In genomic region chr20:51624157-51624731, GRCh38 we compare ENCODE assay signal across 9 cellular contexts.
DNase-seq lines count a peak whose midpoint lies in the region; ATAC-seq lines count a peak whose summit lies in the region.
"Had no signal": no experiment of that assay in that cellular context is flagged by ENCODE, and none has a peak within 500 bp of the region (broad histone marks: within the 10 kb centered on the region; RNA-seq: fewer than 3 reads in every experiment).

No MANE protein-coding gene starts in this region.

- no peak overlapping the region for H2BK15ac ChIP-seq in mesendoderm (replicated peaks; ENCODE audit: low read depth)

- H3K56ac ChIP-seq in mesendoderm (ENCODE audit: low read length) = no peak overlapping the region

- no peak overlapping the region for H4K5ac ChIP-seq in mesendoderm (ENCODE audit: low read length)

- no peak overlapping the region for H3K4ac ChIP-seq in mesendoderm (ENCODE audit: low read depth, low read length)

- H3K23ac ChIP-seq in mesendoderm (ENCODE audit: low read length) = no peak overlapping the region

- H2BK120ac ChIP-seq in mesendoderm (ENCODE audit: low read depth, low read length) = no peak overlapping the region

- peaks cover 43% of the 10 kb centered on the region for H3K36me3 ChIP-seq in BLaER1
- H3K36me3 ChIP-seq in mesendoderm (ENCODE audit: control insufficient read depth, insufficient read depth, low read length) = no peaks in the 10 kb centered on the region

- no peak overlapping the region for H3K4me3 ChIP-seq in BLaER1
- H3K4me3 ChIP-seq in mesendoderm (ENCODE audit: low read length) = no peak overlapping the region

- no peaks in the 10 kb centered on the region for H3K79me1 ChIP-seq in mesendoderm (ENCODE audit: low read length)

- peaks cover 26% of the 10 kb centered on the region for H3K4me1 Mint-ChIP-seq in stimulated activated effector memory CD8-positive, alpha-beta T cell treated with anti-CD3 and anti-CD28 coated beads, Interleukin-12 subunit alpha, Interleukin-12 subunit beta, amount 100 ng/mL, for 72 hours

- peaks cover 18% of the 10 kb centered on the region for H3K4me1 ChIP-seq in BLaER1
- no peaks in the 10 kb centered on the region for H3K4me1 ChIP-seq in mesendoderm (ENCODE audit: control insufficient read depth, low read depth, low read length)

- H3K27ac ChIP-seq in BLaER1 (no peak overlapping the region), mesendoderm (ENCODE audit: low read depth, low read length) (no peak overlapping the region)

- no peak overlapping the region for H2BK5ac ChIP-seq in mesendoderm (ENCODE audit: low read length)

- no peak overlapping the region for H3K9ac ChIP-seq in BLaER1
- H3K9ac ChIP-seq in mesendoderm (ENCODE audit: low read length) = no peak overlapping the region

- peaks cover 6% of the 10 kb centered on the region; the same call in 1 of the 2 replicates for H3K9me3 ChIP-seq in BLaER1

- ATAC-seq in GM21381 (IDR thresholded peaks at IDR 0.05; ENCODE audit: unreplicated experiment) = peak; percentile 65
- ATAC-seq in stimulated activated effector memory CD8-positive, alpha-beta T cell treated with anti-CD3 and anti-CD28 coated beads, Interleukin-12 subunit alpha, Interleukin-12 subunit beta, amount 100 ng/mL, for 72 hours = peak; percentile 64

- H3K79me2 ChIP-seq in mesendoderm (ENCODE audit: control insufficient read depth, insufficient read depth, low read length) = no peaks in the 10 kb centered on the region

- no peak overlapping the region for H3K18ac ChIP-seq in mesendoderm (ENCODE audit: low read length)

- WGBS in mesendoderm (ENCODE audit: extremely low coverage, insufficient coverage, low lambda C conversion rate) = no CpG with 5 or more reads among the region's 17 CpGs

- H3K36me3 Mint-ChIP-seq in stimulated activated effector memory CD8-positive, alpha-beta T cell treated with anti-CD3 and anti-CD28 coated beads, Interleukin-12 subunit alpha, Interleukin-12 subunit beta, amount 100 ng/mL, for 72 hours = no peaks in the 10 kb centered on the region
- H3K36me3 Mint-ChIP-seq: IgD-negative memory B cell had no signal

- H3K27me3 ChIP-seq in BLaER1 (no peaks in the 10 kb centered on the region), mesendoderm (ENCODE audit: insufficient read depth, low read length, poor library complexity) (no peaks in the 10 kb centered on the region)

- H3K4me2 ChIP-seq in BLaER1 (peak overlapping the region; percentile 35), mesendoderm (ENCODE audit: low read length) (no peak overlapping the region)

- H3K4me3 Mint-ChIP-seq in stimulated activated effector memory CD8-positive, alpha-beta T cell treated with anti-CD3 and anti-CD28 coated beads, Interleukin-12 subunit alpha, Interleukin-12 subunit beta, amount 100 ng/mL, for 72 hours = no peak overlapping the region

- peak; percentile 20 for DNase-seq in NCI-H2227 treated with DMSO at 0.1 percent for 48 hours (lab: John Stamatoyannopoulos, UW)
- DNase-seq in activated CD4-positive, alpha-beta T cell treated with anti-CD3 and anti-CD28 coated beads for 48 hours = peak; percentile 83
- DNase-seq in ecto neural progenitor cell (ENCODE audit: low spot score) = peak; percentile 89
- DNase-seq in mesendoderm = peak; percentile 90
- peak; percentile 64 to 89 for DNase-seq in stimulated activated effector memory CD8-positive, alpha-beta T cell treated with anti-CD3 and anti-CD28 coated beads, Interleukin-12 subunit alpha, Interleukin-12 subunit beta, amount 100 ng/mL, for 72 hours (ENCODE audit: low spot score in 2 of 2)
- no peak for DNase-seq in globus pallidus (ENCODE audit: low spot score)

- H3K9me3 Mint-ChIP-seq in stimulated activated effector memory CD8-positive, alpha-beta T cell treated with anti-CD3 and anti-CD28 coated beads, Interleukin-12 subunit alpha, Interleukin-12 subunit beta, amount 100 ng/mL, for 72 hours = no peaks in the 10 kb centered on the region
- H3K9me3 Mint-ChIP-seq: IgD-negative memory B cell had no signal

- no peak overlapping the region for H2AK5ac ChIP-seq in mesendoderm (ENCODE audit: low read length)

- no peaks in the 10 kb centered on the region for H4K20me1 ChIP-seq in BLaER1

- H3K27ac Mint-ChIP-seq in stimulated activated effector memory CD8-positive, alpha-beta T cell treated with anti-CD3 and anti-CD28 coated beads, Interleukin-12 subunit alpha, Interleukin-12 subunit beta, amount 100 ng/mL, for 72 hours = peak overlapping the region; percentile 40
- H3K27ac Mint-ChIP-seq: IgD-negative memory B cell had no signal

- H4K8ac ChIP-seq in mesendoderm (ENCODE audit: low read depth, low read length) = no peak overlapping the region
